Comparison of ENCODE assay signal across 22 cellular contexts in genomic region chr7:2725178-2726105, GRCh38. TPM values are rescaled to one million over a fixed set of nuclear protein-coding genes. Genes with fewer than 3 reads are reported as not detected.
A peak's percentile ranks its signal among the peaks of the same experiment; 100 is the strongest.
DNase-seq lines count a peak whose midpoint lies in the region; ATAC-seq and TF ChIP-seq lines count a peak whose summit lies in the region.
"Had no signal": no experiment of that assay in that cellular context is flagged by ENCODE, and none has a peak within 500 bp of the region (broad histone marks: within the 10 kb centered on the region; RNA-seq: fewer than 3 reads in every experiment).

No MANE protein-coding gene starts in this region.

- H3K36me3 ChIP-seq in suprapubic skin, result peaks cover 17% of the 10 kb centered on the region
- H3K36me3 ChIP-seq in colonic mucosa, result no peaks in the 10 kb centered on the region
- no peaks in the 10 kb centered on the region; the same call in 1 of the 2 replicates for H3K36me3 ChIP-seq in PC-3 (ENCODE audit: low read depth, low read length)

- H3K27me3 Mint-ChIP-seq in central memory CD8-positive, alpha-beta T cell, result no peaks in the 10 kb centered on the region

- no peaks in the 10 kb centered on the region for H3K4me1 ChIP-seq in suprapubic skin
- no peaks in the 10 kb centered on the region for H3K4me1 ChIP-seq in colonic mucosa
- H3K4me1 ChIP-seq in PC-3 (ENCODE audit: insufficient read depth, low read length), result 0 out of 2 replicates have a peak, but pooled peaks cover 3% of the 10 kb centered on the region
- H3K4me1 ChIP-seq: A549, gastrocnemius medialis had no signal

- H3K4me3 ChIP-seq in suprapubic skin, result no peak overlapping the region
- H3K4me3 ChIP-seq in colonic mucosa, result no peak overlapping the region
- H3K4me3 ChIP-seq in PC-3 (ENCODE audit: low read length), result no peak overlapping the region
- H3K4me3 ChIP-seq: A549, gastrocnemius medialis, MG63 had no signal

- no peak for TF ChIP-seq CTCF in suprapubic skin (IDR thresholded peaks at IDR 0.05)
- no peak for TF ChIP-seq CTCF in colonic mucosa (IDR thresholded peaks at IDR 0.05)
- no peak for TF ChIP-seq CTCF in PC-3 (conservative IDR thresholded peaks at IDR 0.05; ENCODE audit: low read depth, low read length)

- H3K9me3 ChIP-seq in suprapubic skin (no peaks in the 10 kb centered on the region), colonic mucosa (no peaks in the 10 kb centered on the region), PC-3 (ENCODE audit: low read length) (no peaks in the 10 kb centered on the region)
- H3K9me3 ChIP-seq: A549, gastrocnemius medialis, MG63 had no signal

- no peaks in the 10 kb centered on the region for H3K9me2 ChIP-seq in PC-3 (replicated peaks; ENCODE audit: low read length)

- no peak for ATAC-seq in central memory CD8-positive, alpha-beta T cell (replicated peaks; ENCODE audit: extremely low read depth, poor library complexity, severe bottlenecking)
- no peak for ATAC-seq in PC-3
- ATAC-seq: A549, gastrocnemius medialis had no signal

- H3K79me2 ChIP-seq in PC-3 (ENCODE audit: low read length), result no peaks in the 10 kb centered on the region

- BruUV-seq in PC-3 (replicated peaks; lab: Mats Ljungman, UMichigan), result no TSS peak

- TF ChIP-seq EP300 in suprapubic skin (IDR thresholded peaks at IDR 0.05), result no peak

- H3K9ac ChIP-seq in colonic mucosa (ENCODE audit: low read depth in 2 of 2, low read length in 2 of 2) (no peak overlapping the region), PC-3 (ENCODE audit: low read length) (no peak overlapping the region)

- H3K9me3 Mint-ChIP-seq in central memory CD8-positive, alpha-beta T cell, result no peaks in the 10 kb centered on the region

- 92% methylated on average over 26 of the region's 34 CpGs for WGBS in suprapubic skin

- intact Hi-C loops in colonic mucosa (cut with DNase I) (no loop called here), PC-3 (cut with micrococcal nuclease) (no loop called here)

- no peaks in the 10 kb centered on the region for H3F3A ChIP-seq in PC-3 (ENCODE audit: low read length, unreplicated experiment)

- DNase-seq in activated effector memory CD4-positive, alpha-beta T cell treated with anti-CD3 and anti-CD28 coated beads, Interleukin-2, amount 50 U/mL, for 16 hours, result peak; percentile 50
- DNase-seq in activated effector memory CD4-positive, alpha-beta T cell treated with Interleukin-2 at 50 U/mL for 16 hours, result no peak
- DNase-seq in central memory CD8-positive, alpha-beta T cell (ENCODE audit: low spot score in 2 of 2), result no peak
- DNase-seq in mesenteric fat pad (ENCODE audit: low spot score), result peak; percentile 80
- DNase-seq in suprapubic skin (ENCODE audit: low spot score in 2 of 2), result peak; percentile 56 to 64
- no peak for DNase-seq in colonic mucosa
- no peak for DNase-seq in PC-3
- no peak for DNase-seq in cortex of kidney (lab: John Stamatoyannopoulos, UW)
- DNase-seq: activated CD4-positive, alpha-beta T cell treated with anti-CD3 and anti-CD28 coated beads, Interleukin-2, amount 50 U/mL, for 1 hour; anterior cingulate cortex; C1 segment of cervical spinal cord; effector CD4-positive, alpha-beta T cell; IMR-90; MG63; midbrain; NCI-H146; NCI-H774; SIG-M5; T-helper 1 cell had no signal

- peaks cover 6% of the 10 kb centered on the region for H3K4me1 Mint-ChIP-seq in central memory CD8-positive, alpha-beta T cell

- peaks cover 7% of the 10 kb centered on the region for H3K36me3 Mint-ChIP-seq in central memory CD8-positive, alpha-beta T cell (ENCODE audit: insufficient read depth)

- no peak overlapping the region for H3K4me3 Mint-ChIP-seq in central memory CD8-positive, alpha-beta T cell

- no peak for TF ChIP-seq POLR2A in suprapubic skin (IDR thresholded peaks at IDR 0.05)

- no peak overlapping the region for H2AFZ ChIP-seq in PC-3 (ENCODE audit: low read length)

- peak overlapping the region; percentile 44 for H3K27ac Mint-ChIP-seq in central memory CD8-positive, alpha-beta T cell (ENCODE audit: low read depth)

- POLR2A ChIA-PET in PC-3 (lab: Charles Lee; ENCODE audit: unreplicated experiment), result no interaction called here

- CTCF ChIA-PET in PC-3 (lab: Charles Lee), result no interaction called here

- no peaks in the 10 kb centered on the region for H3K27me3 ChIP-seq in suprapubic skin
- H3K27me3 ChIP-seq in colonic mucosa, result no peaks in the 10 kb centered on the region
- no peaks in the 10 kb centered on the region for H3K27me3 ChIP-seq in PC-3 (ENCODE audit: low read length)
- H3K27me3 ChIP-seq: gastrocnemius medialis, MG63 had no signal

- no peak overlapping the region for H3K4me2 ChIP-seq in PC-3 (ENCODE audit: low read length)
- H3K4me2 ChIP-seq: A549 had no signal

- no peaks in the 10 kb centered on the region for H4K20me1 ChIP-seq in PC-3 (ENCODE audit: low read length)

- H3K27ac ChIP-seq in suprapubic skin (no peak overlapping the region), colonic mucosa (no peak overlapping the region), PC-3 (ENCODE audit: low read length) (no peak overlapping the region)
- H3K27ac ChIP-seq: A549, gastrocnemius medialis, HL-60 had no signal

RNA-seq across cellular contexts. Expression of gene AMZ1, which starts 37.4 kb away (rescaled TPM):
- total RNA-seq in mesenteric fat pad (0.16 TPM), suprapubic skin (under 1 TPM in 1 of 4 donors, not detected in 3; 0.17 TPM), colonic mucosa (under 1 TPM in 1 of 2 donors, not detected in 1; 0.08 TPM), PC-3 (2014; rRNA removed) (0.75 TPM in 1 of 2 replicates, not detected in the other)
- total RNA-seq: gastrocnemius medialis had no signal

Comparison
In these comparisons a context has a peak if more than half of its experiments do, and no peak if none do; other contexts are left out.
1. DNase-seq: peak in activated effector memory CD4-positive, alpha-beta T cell treated with anti-CD3 and anti-CD28 coated beads, Interleukin-2, amount 50 U/mL, for 16 hours (single experiment), mesenteric fat pad (single experiment) and suprapubic skin (2 of 2); none in activated effector memory CD4-positive, alpha-beta T cell treated with Interleukin-2 at 50 U/mL for 16 hours (single experiment), central memory CD8-positive, alpha-beta T cell (0 of 2), colonic mucosa (single experiment), PC-3 (single experiment) and cortex of kidney (single experiment).